In the genomic region with DNA sequence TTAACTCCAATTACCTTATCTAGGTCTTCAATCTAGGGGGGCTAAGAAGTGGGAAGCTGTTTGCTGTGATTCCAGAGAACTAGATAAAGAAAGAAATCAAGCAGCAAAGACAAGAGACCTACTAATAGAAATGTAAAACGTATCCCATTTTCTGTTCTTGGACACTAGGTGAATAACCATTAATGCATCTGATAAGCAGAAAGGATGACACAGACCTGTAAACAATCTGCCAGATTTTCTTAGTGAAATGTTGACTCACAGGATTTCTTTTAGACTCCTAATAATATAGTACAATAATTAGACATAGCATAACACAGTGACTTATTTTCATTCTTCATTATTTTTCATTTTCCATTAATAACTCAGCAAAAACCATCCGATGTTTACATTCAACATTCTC, we compare ENCODE assay signal across 10 cellular contexts. TPM values are rescaled to one million over a fixed set of nuclear protein-coding genes. Genes with fewer than 3 reads are reported as not detected.
DNase-seq lines count a peak whose midpoint lies in the region; ATAC-seq and TF ChIP-seq lines count a peak whose summit lies in the region.
"Had no signal": no experiment of that assay in that cellular context is flagged by ENCODE, and none has a peak within 500 bp of the region (broad histone marks: within the 10 kb centered on the region; RNA-seq: fewer than 3 reads in every experiment).

No MANE protein-coding gene starts in this region.

- H3K27me3 ChIP-seq in CD8-positive, alpha-beta memory T cell (ENCODE audit: insufficient read depth, low read length, poor library complexity, severe bottlenecking), result no peaks in the 10 kb centered on the region
- no peaks in the 10 kb centered on the region for H3K27me3 ChIP-seq in mammary epithelial cell (ENCODE audit: insufficient read depth, low read length)
- H3K27me3 ChIP-seq in naive thymus-derived CD4-positive, alpha-beta T cell (ENCODE audit: control insufficient read depth in 2 of 2, insufficient read depth in 2 of 2, low read length in 2 of 2), result peaks cover 0 to 4% of the 10 kb centered on the region in 2 donors

- H3K4me1 Mint-ChIP-seq in CD8-positive, alpha-beta memory T cell, result peaks cover 23 to 31% (median 24%) of the 10 kb centered on the region in 3 donors
- H3K4me1 Mint-ChIP-seq in naive thymus-derived CD4-positive, alpha-beta T cell, result peaks cover 11 to 33% (median 23%) of the 10 kb centered on the region in 7 donors

- H3K79me2 ChIP-seq in mammary epithelial cell (ENCODE audit: insufficient read depth, low read length), result peaks cover 25% of the 10 kb centered on the region

- intact Hi-C loops in mammary epithelial cell (cut with micrococcal nuclease), result loop anchor here (2.0 kb wide), 1 partner anchor 26 kb away; no protein-coding TSS in a partner anchor
- intact Hi-C loops in naive thymus-derived CD4-positive, alpha-beta T cell (cut with micrococcal nuclease), result loop anchor here in 1 of 2 donors (5.0 kb wide), 1 partner anchor 641 kb away; no protein-coding TSS in a partner anchor
- intact Hi-C loops in sciatic nerve (cut with DNase I), result no loop called here

- H3K36me3 Mint-ChIP-seq in CD8-positive, alpha-beta memory T cell, result peaks cover 0 to 14% (median 4%) of the 10 kb centered on the region in 3 donors
- peaks cover 0 to 9% (median 1%) of the 10 kb centered on the region in 5 donors for H3K36me3 Mint-ChIP-seq in naive thymus-derived CD4-positive, alpha-beta T cell

- CTCF ChIA-PET in CD8-positive, alpha-beta memory T cell (lab: Charles Lee), result interaction anchor here (0.9 kb wide), 1 partner anchor 11 kb away, joined by 5 read pairs; no protein-coding TSS in a partner anchor
- CTCF ChIA-PET in mammary epithelial cell (lab: Charles Lee; ENCODE audit: low non-redundant PET), result interaction anchor here (0.7 kb wide), 1 partner anchor 225 kb away, joined by 3 read pairs; no protein-coding TSS in a partner anchor
- CTCF ChIA-PET in naive thymus-derived CD4-positive, alpha-beta T cell (lab: Charles Lee), result no interaction called here

- H3K27ac ChIP-seq in CD8-positive, alpha-beta memory T cell (ENCODE audit: low read depth, low read length), result no peak overlapping the region
- H3K27ac ChIP-seq in mammary epithelial cell (ENCODE audit: insufficient read depth, low read depth, low read length), result no peak overlapping the region
- no peak overlapping the region for H3K27ac ChIP-seq in naive thymus-derived CD4-positive, alpha-beta T cell (ENCODE audit: low read depth, low read length)
- H3K27ac ChIP-seq: WERI-Rb-1 had no signal

- dilution Hi-C loops in mammary epithelial cell (cut with HindIII; ENCODE audit: low sequenced_read_pairs), result no loop called here

- H4K20me1 ChIP-seq in mammary epithelial cell (ENCODE audit: insufficient read depth, low read length), result no peaks in the 10 kb centered on the region

- H2AFZ ChIP-seq in mammary epithelial cell (ENCODE audit: low read depth, low read length), result no peak overlapping the region

- peaks cover 3 to 17% of the 10 kb centered on the region in 2 donors for H3K27me3 Mint-ChIP-seq in CD8-positive, alpha-beta memory T cell
- peaks cover 7 to 22% (median 9%) of the 10 kb centered on the region in 5 donors for H3K27me3 Mint-ChIP-seq in naive thymus-derived CD4-positive, alpha-beta T cell

- TSS peak; percentile 30 for BruUV-seq in mammary epithelial cell (replicated peaks; lab: Mats Ljungman, UMichigan)

- H3K9ac ChIP-seq in mammary epithelial cell (ENCODE audit: insufficient read depth, low read length), result no peak overlapping the region

- no peak for DNase-seq in CD8-positive, alpha-beta memory T cell
- DNase-seq in NAMALWA (ENCODE audit: low spot score), result peak; percentile 26
- DNase-seq in mammary epithelial cell, result no peak
- DNase-seq in naive thymus-derived CD4-positive, alpha-beta T cell, result no peak
- no peak for DNase-seq in sciatic nerve (ENCODE audit: low spot score)
- no peak for DNase-seq in anterior cingulate cortex (lab: John Stamatoyannopoulos, UW)
- DNase-seq in DMS153 treated with DMSO at 0.1 percent for 48 hours (lab: John Stamatoyannopoulos, UW; ENCODE audit: unreplicated experiment), result no peak
- DNase-seq: WERI-Rb-1 had no signal

- no peak for TF ChIP-seq CTCF in mammary epithelial cell (conservative IDR thresholded peaks at IDR 0.05 in 1 of 2, IDR thresholded peaks at IDR 0.05 in 1 of 2; ENCODE audit: extremely low read depth in 1 of 2, insufficient read depth in 1 of 2, low read depth in 1 of 2, low read length in 2 of 2)

- POLR2A ChIA-PET in CD8-positive, alpha-beta memory T cell (lab: Charles Lee), result no interaction called here
- POLR2A ChIA-PET in naive thymus-derived CD4-positive, alpha-beta T cell (lab: Charles Lee), result no interaction called here

- H3K27ac Mint-ChIP-seq in CD8-positive, alpha-beta memory T cell, result peak overlapping the region in 7 of 8 donors; percentile 72 to 96 (median 89)
- H3K27ac Mint-ChIP-seq in naive thymus-derived CD4-positive, alpha-beta T cell, result peak overlapping the region in 5 of 9 donors; percentile 16 to 94 (median 89)

- H3K4me1 ChIP-seq in CD8-positive, alpha-beta memory T cell (ENCODE audit: insufficient read depth, low read length), result peaks cover 14% of the 10 kb centered on the region
- H3K4me1 ChIP-seq in mammary epithelial cell (ENCODE audit: insufficient read depth, low read length), result peaks cover 9% of the 10 kb centered on the region
- peaks cover 0 to 14% of the 10 kb centered on the region in 2 donors for H3K4me1 ChIP-seq in naive thymus-derived CD4-positive, alpha-beta T cell (ENCODE audit: control insufficient read depth in 2 of 2, insufficient read depth in 2 of 2, low read length in 2 of 2)

- H3K9me3 ChIP-seq in CD8-positive, alpha-beta memory T cell (ENCODE audit: low read length), result no peaks in the 10 kb centered on the region
- no peaks in the 10 kb centered on the region for H3K9me3 ChIP-seq in mammary epithelial cell (replicated peaks; ENCODE audit: insufficient read depth, low read length)
- H3K9me3 ChIP-seq in naive thymus-derived CD4-positive, alpha-beta T cell (ENCODE audit: control insufficient read depth in 2 of 3, low read length in 3 of 3), result no peaks in the 10 kb centered on the region

- no peaks in the 10 kb centered on the region for H3K9me3 Mint-ChIP-seq in CD8-positive, alpha-beta memory T cell
- no peaks in the 10 kb centered on the region for H3K9me3 Mint-ChIP-seq in naive thymus-derived CD4-positive, alpha-beta T cell

- in situ Hi-C loops in mammary epithelial cell (cut with MboI; ENCODE audit: low sequenced_read_pairs in 2 of 2), result no loop called here

- no peaks in the 10 kb centered on the region for H3K36me3 ChIP-seq in CD8-positive, alpha-beta memory T cell (ENCODE audit: insufficient read depth, low read length)
- H3K36me3 ChIP-seq in mammary epithelial cell (ENCODE audit: insufficient read depth, low read length), result peaks cover 3% of the 10 kb centered on the region
- H3K36me3 ChIP-seq in naive thymus-derived CD4-positive, alpha-beta T cell (ENCODE audit: control insufficient read depth in 2 of 3, insufficient read depth in 3 of 3, low read length in 3 of 3), result no peaks in the 10 kb centered on the region

- WGBS in mammary epithelial cell (ENCODE audit: low coverage, missing lambda C conversion rate), result 43% methylated on average over 2 of the region's 2 CpGs

- H3K4me2 ChIP-seq in mammary epithelial cell (ENCODE audit: insufficient read depth, low read depth, low read length), result peak overlapping the region; percentile 90

- H3K4me3 Mint-ChIP-seq in CD8-positive, alpha-beta memory T cell, result peak overlapping the region; percentile 88 to 95 (median 91)
- peak overlapping the region in 9 of 10 donors; percentile 88 to 94 (median 89) for H3K4me3 Mint-ChIP-seq in naive thymus-derived CD4-positive, alpha-beta T cell

- H3K4me3 ChIP-seq in CD8-positive, alpha-beta memory T cell (ENCODE audit: low read length), result no peak overlapping the region
- peak overlapping the region in 2 of 3 experiments; percentile 67 to 91 for H3K4me3 ChIP-seq in mammary epithelial cell (replicated peaks in 1 of 3; ENCODE audit: insufficient read depth in 1 of 3, low read depth in 2 of 3, low read length in 3 of 3)
- no peak overlapping the region for H3K4me3 ChIP-seq in naive thymus-derived CD4-positive, alpha-beta T cell (ENCODE audit: low read length)

- ATAC-seq in naive thymus-derived CD4-positive, alpha-beta T cell, result no peak
- ATAC-seq in HG03135 (IDR thresholded peaks at IDR 0.05; ENCODE audit: unreplicated experiment) (no peak), sciatic nerve (no peak)

RNA-seq across cellular contexts. Expression of a gene that starts 1.3 kb away (rescaled TPM):
- 10 to 100 TPM; 11.0 to 12.0 TPM for total RNA-seq in CD8-positive, alpha-beta memory T cell
- polyA plus RNA-seq in CD8-positive, alpha-beta memory T cell, result 1.6 TPM
- total RNA-seq in mammary epithelial cell (10 to 100 TPM in 1 of 2 donors, 1 to 10 TPM in 1; 8.8 to 11.5 TPM), sciatic nerve (16.4 TPM)
- polyA plus RNA-seq in mammary epithelial cell, result 4.1 TPM
- polyA minus RNA-seq in mammary epithelial cell, result 6.8 TPM
- total RNA-seq in naive thymus-derived CD4-positive, alpha-beta T cell, result 1 to 10 TPM; 3.2 to 6.0 (median 3.7) TPM
- 1 to 10 TPM; 1.5 to 2.0 TPM for polyA plus RNA-seq in naive thymus-derived CD4-positive, alpha-beta T cell

RNA-seq across cellular contexts. Expression of a gene that starts 23.9 kb away (rescaled TPM):
- not detected for total RNA-seq in CD8-positive, alpha-beta memory T cell
- not detected for polyA plus RNA-seq in CD8-positive, alpha-beta memory T cell
- total RNA-seq in mammary epithelial cell (1 to 10 TPM; 4.8 TPM), sciatic nerve (8.8 TPM)
- polyA plus RNA-seq in mammary epithelial cell, result 3.4 TPM
- polyA minus RNA-seq in mammary epithelial cell, result not detected
- not detected for total RNA-seq in naive thymus-derived CD4-positive, alpha-beta T cell
- not detected for polyA plus RNA-seq in naive thymus-derived CD4-positive, alpha-beta T cell
- total RNA-seq: mononuclear cell had no signal

Comparison
In these comparisons a context has a peak if more than half of its experiments do, and no peak if none do; other contexts are left out.
1. H3K4me3 ChIP-seq: peak in mammary epithelial cell (2 of 3); none in CD8-positive, alpha-beta memory T cell (single experiment) and naive thymus-derived CD4-positive, alpha-beta T cell (single experiment).